Comparison of ENCODE assay signal across 14 cellular contexts in the genomic region with DNA sequence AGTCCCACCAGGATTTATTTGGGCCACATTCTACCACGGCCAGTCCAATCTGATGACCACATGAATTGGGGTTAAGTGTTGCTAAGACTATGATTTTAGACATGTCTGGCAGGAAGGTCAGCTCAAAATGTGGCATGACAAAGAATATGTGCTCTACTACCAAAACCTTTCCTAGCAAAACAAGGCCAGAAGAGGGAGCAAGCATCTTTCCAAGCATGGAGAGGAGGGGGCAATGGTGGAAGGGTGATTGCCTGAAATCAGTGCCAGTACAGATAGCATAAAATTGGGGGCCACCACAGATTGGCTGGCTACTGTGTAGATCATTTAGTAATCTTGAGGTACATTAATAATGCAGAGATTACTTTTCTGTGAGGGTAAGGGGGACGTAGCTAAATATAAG. TPM values are rescaled to one million over a fixed set of nuclear protein-coding genes. Genes with fewer than 3 reads are reported as not detected.
DNase-seq lines count a peak whose midpoint lies in the region; ATAC-seq, FAIRE-seq and TF ChIP-seq lines count a peak whose summit lies in the region.
"Had no signal": no experiment of that assay in that cellular context is flagged by ENCODE, and none has a peak within 500 bp of the region (broad histone marks: within the 10 kb centered on the region; RNA-seq: fewer than 3 reads in every experiment).

No MANE protein-coding gene starts in this region.

- H3K27me3 ChIP-seq in bronchial epithelial cell (ENCODE audit: control insufficient read depth, insufficient read depth, low read length) (no peaks in the 10 kb centered on the region), neural progenitor cell (no peaks in the 10 kb centered on the region), PC-9 (ENCODE audit: insufficient read depth, low read depth) (no peaks in the 10 kb centered on the region)

- TF ChIP-seq CTCF in bronchial epithelial cell (IDR thresholded peaks at IDR 0.05; ENCODE audit: insufficient read depth, low read length, severe bottlenecking): peak; percentile 11
- peak; percentile 47 for TF ChIP-seq CTCF in neural progenitor cell (IDR thresholded peaks at IDR 0.05)
- TF ChIP-seq CTCF in PC-9 (conservative IDR thresholded peaks at IDR 0.05): no peak

- no peaks in the 10 kb centered on the region for H3K9me2 ChIP-seq in PC-9 (ENCODE audit: insufficient read depth)

- intact Hi-C loops in PC-9 (cut with micrococcal nuclease; ENCODE audit: unreplicated experiment): no loop called here

- H3F3A ChIP-seq in neural progenitor cell (ENCODE audit: low read depth) (no peaks in the 10 kb centered on the region), PC-9 (ENCODE audit: insufficient read depth, low read depth) (no peaks in the 10 kb centered on the region)

- H3K36me3 ChIP-seq in bronchial epithelial cell (ENCODE audit: control insufficient read depth, insufficient read depth, low read length) (no peaks in the 10 kb centered on the region), neural progenitor cell (no peaks in the 10 kb centered on the region), PC-9 (ENCODE audit: low read depth) (no peaks in the 10 kb centered on the region)

- no peak overlapping the region for H3K4me3 Mint-ChIP-seq in neural progenitor cell
- no peak overlapping the region for H3K4me3 Mint-ChIP-seq in activated T-cell treated with anti-CD3 and anti-CD28 coated beads, Interleukin-2, amount 50 U/mL, for 72 hours

- H3K4me2 ChIP-seq in neural progenitor cell (no peak overlapping the region), PC-9 (no peak overlapping the region)

- H3K4me1 ChIP-seq in neural progenitor cell (no peaks in the 10 kb centered on the region), PC-9 (replicated peaks; ENCODE audit: insufficient read depth) (no peaks in the 10 kb centered on the region)

- POLR2A ChIA-PET in PC-9 (lab: Charles Lee; ENCODE audit: unreplicated experiment): interaction anchor here (0.6 kb wide), 1 partner anchor 154 kb away, joined by 4 read pairs; no protein-coding TSS in a partner anchor

- peak; percentile 4 for DNase-seq in DMS53 (lab: John Stamatoyannopoulos, UW)
- no peak for DNase-seq in DMS53 treated with DMSO at 0.1 percent for 48 hours (lab: John Stamatoyannopoulos, UW; ENCODE audit: unreplicated experiment)
- peak; percentile 25 for DNase-seq in NCI-H69 (lab: John Stamatoyannopoulos, UW)
- DNase-seq in bronchial epithelial cell (ENCODE audit: low read depth): no peak
- DNase-seq in neural progenitor cell (ENCODE audit: low spot score): peak; percentile 29
- no peak for DNase-seq in NCI-H1694 treated with DMSO at 0.1 percent for 48 hours (lab: John Stamatoyannopoulos, UW)
- no peak for DNase-seq in PC-9
- DNase-seq in activated T-cell treated with anti-CD3 and anti-CD28 coated beads, Interleukin-2, amount 50 U/mL, for 72 hours: no peak
- DNase-seq: activated CD4-positive, alpha-beta T cell treated with anti-CD3 and anti-CD28 coated beads for 4 hours; activated T-cell treated with anti-CD3 and anti-CD28 coated beads, Interleukin-2, amount 50 U/mL, for 1 hour; foreskin melanocyte; midbrain had no signal

- H3K4me3 ChIP-seq in bronchial epithelial cell (ENCODE audit: low read depth, low read length) (no peak overlapping the region), neural progenitor cell (no peak overlapping the region), PC-9 (no peak overlapping the region)

- CTCF ChIA-PET in PC-9 (lab: Charles Lee): no interaction called here

- H3K79me2 ChIP-seq in neural progenitor cell (ENCODE audit: low read depth) (no peaks in the 10 kb centered on the region), PC-9 (ENCODE audit: low read depth) (no peaks in the 10 kb centered on the region)

- ATAC-seq in activated T-cell treated with anti-CD3 and anti-CD28 coated beads, Interleukin-2, amount 50 U/mL, for 72 hours (replicated peaks in 1 of 2): no peak

- H3K27ac ChIP-seq in neural progenitor cell (no peak overlapping the region), PC-9 (no peak overlapping the region)
- H3K27ac ChIP-seq: 22Rv1 had no signal

- peaks cover 10% of the 10 kb centered on the region for H3K9me3 Mint-ChIP-seq in neural progenitor cell
- H3K9me3 Mint-ChIP-seq in activated T-cell treated with anti-CD3 and anti-CD28 coated beads, Interleukin-2, amount 50 U/mL, for 72 hours: peaks cover 0 to 2% of the 10 kb centered on the region in 2 donors

- H3K27me3 Mint-ChIP-seq in neural progenitor cell (ENCODE audit: insufficient read depth, low read depth): no peaks in the 10 kb centered on the region
- no peaks in the 10 kb centered on the region for H3K27me3 Mint-ChIP-seq in activated T-cell treated with anti-CD3 and anti-CD28 coated beads, Interleukin-2, amount 50 U/mL, for 72 hours (ENCODE audit: low read depth)

- H3K27ac Mint-ChIP-seq in neural progenitor cell: no peak overlapping the region
- H3K27ac Mint-ChIP-seq in activated T-cell treated with anti-CD3 and anti-CD28 coated beads, Interleukin-2, amount 50 U/mL, for 72 hours: no peak overlapping the region

- H3K36me3 Mint-ChIP-seq in neural progenitor cell: peaks cover 1% of the 10 kb centered on the region
- H3K36me3 Mint-ChIP-seq in activated T-cell treated with anti-CD3 and anti-CD28 coated beads, Interleukin-2, amount 50 U/mL, for 72 hours (ENCODE audit: insufficient read depth in 2 of 2): no peaks in the 10 kb centered on the region

- BruUV-seq in PC-9 (replicated peaks; lab: Mats Ljungman, UMichigan): no TSS peak

- H2AFZ ChIP-seq in neural progenitor cell (replicated peaks) (peak overlapping the region; percentile 2), PC-9 (no peak overlapping the region)

- H3K9me3 ChIP-seq in neural progenitor cell (ENCODE audit: low read depth): peaks cover under 1% of the 10 kb centered on the region
- H3K9me3 ChIP-seq in PC-9 (ENCODE audit: insufficient read depth, low read depth): peaks cover 6% of the 10 kb centered on the region

- H3K4me1 Mint-ChIP-seq in neural progenitor cell: no peaks in the 10 kb centered on the region
- no peaks in the 10 kb centered on the region for H3K4me1 Mint-ChIP-seq in activated T-cell treated with anti-CD3 and anti-CD28 coated beads, Interleukin-2, amount 50 U/mL, for 72 hours (ENCODE audit: low read depth)

- H4K20me1 ChIP-seq in neural progenitor cell (ENCODE audit: low read depth) (no peaks in the 10 kb centered on the region), PC-9 (ENCODE audit: insufficient read depth) (no peaks in the 10 kb centered on the region)

- FAIRE-seq in bronchial epithelial cell (lab: Jason Lieb, UNC): no peak
- FAIRE-seq: islet of Langerhans had no signal

- no peak overlapping the region for H3K9ac ChIP-seq in neural progenitor cell

RNA-seq across cellular contexts. Expression of a gene that starts 43.2 kb away (rescaled TPM):
- total RNA-seq in bronchial epithelial cell (43.7 and 51.3 TPM in 2 replicates), neural progenitor cell (ENCODE audit: low replicate concordance) (41.2 and 43.0 TPM in 2 replicates), PC-9 (2021) (46.8 and 51.7 TPM in 2 replicates)
- total RNA-seq in activated T-cell treated with anti-CD3 and anti-CD28 coated beads, Interleukin-2, amount 50 U/mL, for 72 hours: 10 to 100 TPM; 47.7 to 67.4 TPM

RNA-seq across cellular contexts. Expression of a gene that starts 48.6 kb away (rescaled TPM):
- total RNA-seq in bronchial epithelial cell (9.0 and 16.6 TPM in 2 replicates), neural progenitor cell (ENCODE audit: low replicate concordance) (19.7 and 20.1 TPM in 2 replicates), PC-9 (2021) (8.8 and 11.9 TPM in 2 replicates)
- 10 to 100 TPM; 35.4 to 48.4 TPM for total RNA-seq in activated T-cell treated with anti-CD3 and anti-CD28 coated beads, Interleukin-2, amount 50 U/mL, for 72 hours

Comparison
In these comparisons a context has a peak if more than half of its experiments do, and no peak if none do; other contexts are left out.
1. DNase-seq: peak in DMS53 (single experiment), NCI-H69 (single experiment) and neural progenitor cell (single experiment); none in DMS53 treated with DMSO at 0.1 percent for 48 hours (single experiment), bronchial epithelial cell (single experiment), NCI-H1694 treated with DMSO at 0.1 percent for 48 hours (single experiment), PC-9 (0 of 2) and activated T-cell treated with anti-CD3 and anti-CD28 coated beads, Interleukin-2, amount 50 U/mL, for 72 hours (0 of 2).